26 cellular contexts compared by ENCODE assay signal in genomic region chr3:110646496-110646895, GRCh38.
DNase-seq lines count a peak whose midpoint lies in the region; FAIRE-seq and TF ChIP-seq lines count a peak whose summit lies in the region.
"Had no signal": no experiment of that assay in that cellular context is flagged by ENCODE, and none has a peak within 500 bp of the region (broad histone marks: within the 10 kb centered on the region; RNA-seq: fewer than 3 reads in every experiment).

No MANE protein-coding gene starts in this region.

- no peak overlapping the region for H3K4me3 Mint-ChIP-seq in osteocyte (ENCODE audit: unreplicated experiment)
- no peak overlapping the region for H3K4me3 Mint-ChIP-seq in activated naive CD4-positive, alpha-beta T cell treated with anti-CD3 and anti-CD28 coated beads, Interleukin-2, amount 10 ng/mL, durations not matched to agents 7 days and 5 days
- H3K4me3 Mint-ChIP-seq: CD4-positive, CD25-positive, alpha-beta regulatory T cell had no signal

- no peaks in the 10 kb centered on the region for H4K20me1 ChIP-seq in GM23248 (ENCODE audit: insufficient read depth)
- H4K20me1 ChIP-seq: BLaER1 had no signal

- H3K4me1 Mint-ChIP-seq in osteocyte (ENCODE audit: unreplicated experiment), result peaks cover 11% of the 10 kb centered on the region
- no peaks in the 10 kb centered on the region for H3K4me1 Mint-ChIP-seq in activated naive CD4-positive, alpha-beta T cell treated with anti-CD3 and anti-CD28 coated beads, Interleukin-2, amount 10 ng/mL, durations not matched to agents 7 days and 5 days
- H3K4me1 Mint-ChIP-seq: CD4-positive, CD25-positive, alpha-beta regulatory T cell had no signal

- H3K27ac Mint-ChIP-seq in osteocyte (ENCODE audit: unreplicated experiment), result peak overlapping the region; percentile 32
- no peak overlapping the region for H3K27ac Mint-ChIP-seq in activated naive CD4-positive, alpha-beta T cell treated with anti-CD3 and anti-CD28 coated beads, Interleukin-2, amount 10 ng/mL, durations not matched to agents 7 days and 5 days

- H3K36me3 Mint-ChIP-seq in osteocyte (ENCODE audit: unreplicated experiment), result no peaks in the 10 kb centered on the region
- H3K36me3 Mint-ChIP-seq in activated naive CD4-positive, alpha-beta T cell treated with anti-CD3 and anti-CD28 coated beads, Interleukin-2, amount 10 ng/mL, durations not matched to agents 7 days and 5 days, result no peaks in the 10 kb centered on the region
- H3K36me3 Mint-ChIP-seq: CD4-positive, CD25-positive, alpha-beta regulatory T cell had no signal

- H3K9ac ChIP-seq in GM23248, result no peak overlapping the region
- H3K9ac ChIP-seq in adipocyte (ENCODE audit: low read length), result no peak overlapping the region
- H3K9ac ChIP-seq in kidney (ENCODE audit: low read length in 2 of 2), result no peak overlapping the region
- H3K9ac ChIP-seq: BLaER1 had no signal

- no peaks in the 10 kb centered on the region for H3K79me2 ChIP-seq in GM23248 (ENCODE audit: insufficient read depth)

- H3K27me3 ChIP-seq in GM23248 (replicated peaks; ENCODE audit: insufficient read depth), result no peaks in the 10 kb centered on the region
- H3K27me3 ChIP-seq in adipocyte (replicated peaks; ENCODE audit: control insufficient read depth, insufficient read depth, low read length), result no peaks in the 10 kb centered on the region
- H3K27me3 ChIP-seq: BLaER1, SJSA1 had no signal

- CTCF ChIA-PET in activated naive CD4-positive, alpha-beta T cell treated with anti-CD3 and anti-CD28 coated beads, Interleukin-2, amount 10 ng/mL, durations not matched to agents 7 days and 5 days (lab: Charles Lee), result no interaction called here

- H3K9me3 ChIP-seq in GM23248 (ENCODE audit: low read depth), result no peaks in the 10 kb centered on the region
- H3K9me3 ChIP-seq in adipocyte (ENCODE audit: control insufficient read depth, low read length), result no peaks in the 10 kb centered on the region
- no peaks in the 10 kb centered on the region for H3K9me3 ChIP-seq in kidney (ENCODE audit: control insufficient read depth in 1 of 2, low read length in 2 of 2)
- H3K9me3 ChIP-seq: BLaER1, SJSA1 had no signal

- no peaks in the 10 kb centered on the region for H3K9me3 Mint-ChIP-seq in osteocyte (ENCODE audit: unreplicated experiment)
- no peaks in the 10 kb centered on the region for H3K9me3 Mint-ChIP-seq in activated naive CD4-positive, alpha-beta T cell treated with anti-CD3 and anti-CD28 coated beads, Interleukin-2, amount 10 ng/mL, durations not matched to agents 7 days and 5 days

- peak overlapping the region; percentile 37 for H2AFZ ChIP-seq in GM23248

- H3K27ac ChIP-seq in GM23248 (no peak overlapping the region), kidney (ENCODE audit: low read depth in 2 of 2, low read length in 2 of 2) (no peak overlapping the region)
- H3K27ac ChIP-seq: BLaER1, SJSA1 had no signal

- H3K27me3 Mint-ChIP-seq in osteocyte (ENCODE audit: unreplicated experiment), result no peaks in the 10 kb centered on the region
- no peaks in the 10 kb centered on the region for H3K27me3 Mint-ChIP-seq in activated naive CD4-positive, alpha-beta T cell treated with anti-CD3 and anti-CD28 coated beads, Interleukin-2, amount 10 ng/mL, durations not matched to agents 7 days and 5 days

- peaks cover 5% of the 10 kb centered on the region; the same call in 1 of the 2 replicates for H3K9me2 ChIP-seq in GM23248 (ENCODE audit: insufficient read depth)

- TF ChIP-seq CTCF in osteocyte (IDR thresholded peaks at IDR 0.05), result no peak
- no peak for TF ChIP-seq CTCF in kidney (IDR thresholded peaks at IDR 0.05; ENCODE audit: borderline replicate concordance, extremely low read depth, insufficient read depth)

- DNase-seq in GM23248, result no peak
- peak; percentile 61 for DNase-seq in adipocyte (ENCODE audit: low read depth)
- peak; percentile 84 for DNase-seq in fibroblast of peridontal ligament (ENCODE audit: extremely low read depth)
- DNase-seq in osteocyte (ENCODE audit: extremely low spot score, unreplicated experiment), result no peak
- DNase-seq in NCI-H1694 (lab: John Stamatoyannopoulos, UW), result no peak
- no peak for DNase-seq in activated naive CD4-positive, alpha-beta T cell treated with anti-CD3 and anti-CD28 coated beads, Interleukin-2, amount 10 ng/mL, durations not matched to agents 7 days and 5 days
- no peak for DNase-seq in kidney
- DNase-seq: 8988T; ACHN; CD4-positive, CD25-positive, alpha-beta regulatory T cell; DMS153; DND-41; Kasumi-1; MV-4-11; NCI-H2029 treated with DMSO at 0.1 percent for 48 hours; NCI-H2227 treated with DMSO at 0.1 percent for 48 hours; NCI-H526 treated with DMSO at 0.1 percent for 48 hours; Right ventricle myocardium superior; RPMI8226 had no signal

- H3K4me2 ChIP-seq in GM23248 (ENCODE audit: unreplicated experiment), result no peak overlapping the region
- H3K4me2 ChIP-seq: BLaER1 had no signal

- in situ Hi-C loops in GM23248 (cut with MboI), result no loop called here

- FAIRE-seq in kidney (lab: Jason Lieb, UNC), result no peak
- FAIRE-seq: GM12892, GM19239, H54, HepG2, K562 had no signal

- intact Hi-C loops in kidney (cut with DNase I), result no loop called here

- H3F3A ChIP-seq in GM23248 (ENCODE audit: insufficient read depth), result no peaks in the 10 kb centered on the region

- H3K36me3 ChIP-seq in GM23248 (ENCODE audit: low read depth) (no peaks in the 10 kb centered on the region), adipocyte (ENCODE audit: control insufficient read depth, insufficient read depth, low read length, severe bottlenecking) (no peaks in the 10 kb centered on the region), kidney (ENCODE audit: control insufficient read depth in 1 of 2, insufficient read depth in 2 of 2, low read length in 2 of 2) (no peaks in the 10 kb centered on the region)
- H3K36me3 ChIP-seq: BLaER1, SJSA1 had no signal

- peaks cover 5% of the 10 kb centered on the region; the same call in 1 of the 2 replicates for H3K4me1 ChIP-seq in GM23248 (ENCODE audit: insufficient read depth)
- no peaks in the 10 kb centered on the region for H3K4me1 ChIP-seq in adipocyte (ENCODE audit: control insufficient read depth, insufficient read depth, low read length)
- H3K4me1 ChIP-seq in kidney (ENCODE audit: control insufficient read depth in 1 of 2, insufficient read depth in 1 of 2, low read depth in 1 of 2, low read length in 2 of 2), result no peaks in the 10 kb centered on the region
- H3K4me1 ChIP-seq: BLaER1 had no signal

- no peak overlapping the region for H3K4me3 ChIP-seq in GM23248
- H3K4me3 ChIP-seq in adipocyte (ENCODE audit: low read length), result no peak overlapping the region
- H3K4me3 ChIP-seq in kidney (ENCODE audit: low read length in 2 of 2), result no peak overlapping the region
- H3K4me3 ChIP-seq: BLaER1, K562, SJSA1 had no signal

Comparison
In these comparisons a context has a peak if more than half of its experiments do, and no peak if none do; other contexts are left out.
1. DNase-seq: peak in adipocyte (single experiment) and fibroblast of peridontal ligament (single experiment); none in GM23248 (single experiment), osteocyte (single experiment), NCI-H1694 (single experiment), activated naive CD4-positive, alpha-beta T cell treated with anti-CD3 and anti-CD28 coated beads, Interleukin-2, amount 10 ng/mL, durations not matched to agents 7 days and 5 days (single experiment) and kidney (single experiment).